ENCODE assay signal across 22 cellular contexts in the genomic region with DNA sequence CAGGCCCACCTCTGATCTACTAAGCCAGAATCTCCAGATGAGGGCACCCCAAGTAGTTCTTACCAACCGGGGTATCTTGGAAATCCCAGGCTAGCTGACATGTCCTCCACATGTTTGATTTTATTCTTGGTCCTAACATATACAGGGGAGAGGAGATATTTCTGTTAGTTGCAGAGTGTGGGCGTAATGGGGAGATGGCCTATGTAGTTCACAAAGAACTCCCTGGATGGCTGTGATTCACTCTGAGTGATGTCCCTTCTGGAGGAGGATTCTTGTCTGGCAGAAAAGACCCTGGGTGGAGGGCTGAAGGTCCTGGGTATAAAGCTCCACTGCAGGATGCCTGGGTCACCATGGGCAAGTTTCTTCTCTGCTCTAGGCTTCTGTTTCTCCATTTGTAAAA. TPM values are rescaled to one million over a fixed set of nuclear protein-coding genes. Genes with fewer than 3 reads are reported as not detected.
"Had no signal": no experiment of that assay in that cellular context is flagged by ENCODE, and none has a peak within 500 bp of the region (broad histone marks: within the 10 kb centered on the region; RNA-seq: fewer than 3 reads in every experiment).

No MANE protein-coding gene starts in this region.

- DNase-seq: activated B cell treated with CpG ODN at 0.5 μM for 24 hours; activated CD4-positive, alpha-beta memory T cell treated with anti-CD3 and anti-CD28 coated beads, Interleukin-2, amount 10 ng/mL, durations not matched to agents 7 days and 5 days; activated CD4-positive, alpha-beta T cell treated with anti-CD3 and anti-CD28 coated beads for 1 hour; activated CD4-positive, alpha-beta T cell treated with anti-CD3 and anti-CD28 coated beads, Interleukin-2, amount 10 ng/mL, durations not matched to agents 7 days and 5 days; activated CD8-positive, alpha-beta memory T cell treated with anti-CD3 and anti-CD28 coated beads, Interleukin-2, amount 50 U/mL, for 48 hours; activated naive CD4-positive, alpha-beta T cell; activated T-cell treated with anti-CD3 and anti-CD28 coated beads, Interleukin-2, amount 50 U/mL, for 1 hour; colonic mucosa; KBM-7; MG63; NCI-H1105; NCI-H1436; NCI-H1694 treated with DMSO at 0.1 percent for 48 hours; NCI-H2029 treated with DMSO at 0.1 percent for 48 hours; NCI-H345; NCI-H510A treated with DMSO at 0.1 percent for 48 hours; NCI-H69; NK-92 treated with Interleukin-12 subunit alpha and Interleukin-12 subunit beta, amount 100 ng/mL, for 24 hours; SHP77 treated with DMSO at 0.1 percent for 48 hours; T-helper 17 cell; T-helper 9 cell had no signal

- H3K9me3 Mint-ChIP-seq: activated B cell treated with CpG ODN at 0.5 μM for 24 hours; activated CD4-positive, alpha-beta memory T cell treated with anti-CD3 and anti-CD28 coated beads, Interleukin-2, amount 10 ng/mL, durations not matched to agents 7 days and 5 days; activated CD4-positive, alpha-beta T cell treated with anti-CD3 and anti-CD28 coated beads, Interleukin-2, amount 10 ng/mL, durations not matched to agents 7 days and 5 days; activated naive CD4-positive, alpha-beta T cell treated with anti-CD3 and anti-CD28 coated beads, Interleukin-2, amount 50 U/mL, for 24 hours had no signal

- H3K4me3 Mint-ChIP-seq: activated B cell treated with CpG ODN at 0.5 μM for 24 hours; activated CD4-positive, alpha-beta memory T cell treated with anti-CD3 and anti-CD28 coated beads, Interleukin-2, amount 10 ng/mL, durations not matched to agents 7 days and 5 days; activated CD4-positive, alpha-beta T cell treated with anti-CD3 and anti-CD28 coated beads, Interleukin-2, amount 10 ng/mL, durations not matched to agents 7 days and 5 days; activated naive CD4-positive, alpha-beta T cell treated with anti-CD3 and anti-CD28 coated beads, Interleukin-2, amount 50 U/mL, for 24 hours; T-helper 17 cell had no signal

- ATAC-seq: T-helper 17 cell had no signal

- H3K27me3 ChIP-seq: colonic mucosa, MG63 had no signal

- H3K4me1 Mint-ChIP-seq: activated B cell treated with CpG ODN at 0.5 μM for 24 hours; activated CD4-positive, alpha-beta memory T cell treated with anti-CD3 and anti-CD28 coated beads, Interleukin-2, amount 10 ng/mL, durations not matched to agents 7 days and 5 days; activated CD4-positive, alpha-beta T cell treated with anti-CD3 and anti-CD28 coated beads, Interleukin-2, amount 10 ng/mL, durations not matched to agents 7 days and 5 days had no signal

- H3K4me1 ChIP-seq: colonic mucosa had no signal

- H3K9me3 ChIP-seq: colonic mucosa, MG63 had no signal

- H3K36me3 ChIP-seq: colonic mucosa had no signal

- H3K27ac ChIP-seq: colonic mucosa had no signal

- H3K27me3 Mint-ChIP-seq: activated B cell treated with CpG ODN at 0.5 μM for 24 hours; activated CD4-positive, alpha-beta memory T cell treated with anti-CD3 and anti-CD28 coated beads, Interleukin-2, amount 10 ng/mL, durations not matched to agents 7 days and 5 days; activated CD4-positive, alpha-beta T cell treated with anti-CD3 and anti-CD28 coated beads, Interleukin-2, amount 10 ng/mL, durations not matched to agents 7 days and 5 days; activated naive CD4-positive, alpha-beta T cell treated with anti-CD3 and anti-CD28 coated beads, Interleukin-2, amount 50 U/mL, for 24 hours; T-helper 17 cell had no signal

- H3K27ac Mint-ChIP-seq: activated B cell treated with CpG ODN at 0.5 μM for 24 hours; activated CD4-positive, alpha-beta memory T cell treated with anti-CD3 and anti-CD28 coated beads, Interleukin-2, amount 10 ng/mL, durations not matched to agents 7 days and 5 days; activated CD4-positive, alpha-beta T cell treated with anti-CD3 and anti-CD28 coated beads, Interleukin-2, amount 10 ng/mL, durations not matched to agents 7 days and 5 days; activated naive CD4-positive, alpha-beta T cell treated with anti-CD3 and anti-CD28 coated beads, Interleukin-2, amount 50 U/mL, for 24 hours; T-helper 17 cell had no signal

- H3K4me3 ChIP-seq: colonic mucosa, MG63 had no signal

RNA-seq across cellular contexts. Expression of a gene that starts 18.7 kb away (rescaled TPM):
- total RNA-seq: T-helper 17 cell had no signal
